Comparison of ENCODE assay signal across 9 cellular contexts in the genomic region with DNA sequence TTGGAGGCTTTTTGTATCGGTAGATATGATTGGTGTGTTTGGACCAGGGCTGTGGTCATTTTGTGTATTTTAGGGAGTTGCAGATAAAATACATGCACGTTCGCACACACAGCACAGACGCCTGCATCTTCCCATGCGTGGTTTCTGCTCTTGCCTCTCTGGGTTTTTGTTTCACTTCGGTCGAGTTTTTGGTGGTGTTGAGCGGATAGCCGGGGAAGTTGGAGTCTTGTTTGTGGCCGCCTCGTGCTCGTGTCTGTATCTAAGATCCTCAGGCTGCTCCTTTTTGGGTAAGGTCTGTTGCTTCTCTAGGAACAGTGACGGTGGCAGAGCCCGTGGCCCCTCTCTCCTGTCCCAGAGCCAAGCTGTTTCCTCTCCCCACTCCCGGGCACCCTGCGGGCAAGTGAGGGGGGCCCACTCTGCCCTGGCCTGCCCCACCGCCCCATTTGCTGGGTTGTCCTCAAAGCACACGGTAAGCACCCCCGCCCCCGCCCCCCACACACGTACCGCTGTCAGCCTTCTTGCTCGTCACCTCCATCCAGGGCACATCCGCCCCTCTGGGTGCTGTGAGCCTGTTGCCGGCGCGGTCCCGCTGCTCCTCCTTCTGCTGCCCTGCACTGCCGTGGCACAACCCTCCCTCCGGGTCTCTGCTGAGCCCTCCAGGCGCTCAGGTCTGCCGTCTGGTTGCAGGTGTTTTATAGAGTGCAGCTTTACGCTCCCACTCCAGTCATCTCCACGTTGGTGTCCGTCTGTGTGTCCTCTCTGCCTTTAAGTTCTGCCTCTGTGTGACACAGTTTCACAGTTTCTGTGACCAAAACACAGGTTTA. TPM values are rescaled to one million over a fixed set of nuclear protein-coding genes. Genes with fewer than 3 reads are reported as not detected.
A peak's percentile ranks its signal among the peaks of the same experiment; 100 is the strongest.
DNase-seq lines count a peak whose midpoint lies in the region; ATAC-seq and TF ChIP-seq lines count a peak whose summit lies in the region.
"Had no signal": no experiment of that assay in that cellular context is flagged by ENCODE, and none has a peak within 500 bp of the region (broad histone marks: within the 10 kb centered on the region; RNA-seq: fewer than 3 reads in every experiment).

No MANE protein-coding gene starts in this region.

- H3K4me1 Mint-ChIP-seq in GM23338: peaks cover 30% of the 10 kb centered on the region

- H3K79me2 ChIP-seq in GM23338 (replicated peaks; ENCODE audit: insufficient read depth): no peaks in the 10 kb centered on the region

- no peaks in the 10 kb centered on the region for H3K9me3 Mint-ChIP-seq in GM23338

- H3K36me3 Mint-ChIP-seq in GM23338 (ENCODE audit: low read depth): no peaks in the 10 kb centered on the region

- no peak for TF ChIP-seq CTCF in GM23338 (conservative IDR thresholded peaks at IDR 0.05; ENCODE audit: low read depth in 2 of 2)

- H3K9me3 ChIP-seq in skeletal muscle satellite cell (replicated peaks; ENCODE audit: low read length): no peaks in the 10 kb centered on the region

- no peak overlapping the region for H3K9ac ChIP-seq in skeletal muscle satellite cell (ENCODE audit: low read depth, low read length)

- H3K36me3 ChIP-seq in GM23338 (ENCODE audit: insufficient read depth) (no peaks in the 10 kb centered on the region), skeletal muscle satellite cell (ENCODE audit: insufficient read depth, low read length) (no peaks in the 10 kb centered on the region)

- H3K27me3 ChIP-seq in GM23338 (ENCODE audit: insufficient read depth) (no peaks in the 10 kb centered on the region), skeletal muscle satellite cell (ENCODE audit: control insufficient read depth, insufficient read depth, low read length) (no peaks in the 10 kb centered on the region)

- DNase-seq in GM23338 (ENCODE audit: low spot score) (no peak), NK-92 (lab: John Stamatoyannopoulos, UW; ENCODE audit: unreplicated experiment) (no peak), NCI-H82 (lab: John Stamatoyannopoulos, UW) (no peak), NCI-H226 (no peak), DMS 273 treated with DMSO at 0.1 percent for 48 hours (lab: John Stamatoyannopoulos, UW) (no peak)
- DNase-seq in activated CD4-positive, CD25-positive, alpha-beta regulatory T cell (lab: John Stamatoyannopoulos, UW): peak; percentile 17 to 57 (median 36)
- peak; percentile 39 for DNase-seq in effector CD8-positive, alpha-beta T cell (lab: John Stamatoyannopoulos, UW)

- H3K4me2 ChIP-seq in GM23338: no peak overlapping the region
- peak overlapping the region; percentile 68 for H3K4me2 ChIP-seq in skeletal muscle satellite cell (ENCODE audit: low read length)

- H3K4me1 ChIP-seq in GM23338 (ENCODE audit: insufficient read depth) (peaks cover 10% of the 10 kb centered on the region), skeletal muscle satellite cell (ENCODE audit: control insufficient read depth, insufficient read depth, low read length) (no peaks in the 10 kb centered on the region)

- H3K4me3 ChIP-seq in GM23338 (no peak overlapping the region), skeletal muscle satellite cell (ENCODE audit: low read length) (peak overlapping the region; percentile 52)
- H3K4me3 ChIP-seq: SK-N-MC had no signal

- no peaks in the 10 kb centered on the region for H3K9me2 ChIP-seq in GM23338 (ENCODE audit: insufficient read depth)

- no peaks in the 10 kb centered on the region for H4K20me1 ChIP-seq in GM23338 (replicated peaks; ENCODE audit: insufficient read depth)

- no peak overlapping the region for H3K27ac ChIP-seq in GM23338 (ENCODE audit: low read depth)

- H2AFZ ChIP-seq in GM23338: no peak overlapping the region; the same call in 1 of the 2 replicates

- no peak overlapping the region for H3K4me3 Mint-ChIP-seq in GM23338

- H3K27ac Mint-ChIP-seq in GM23338: no peak overlapping the region

- H3F3A ChIP-seq in GM23338 (replicated peaks; ENCODE audit: low read depth): 0 out of 2 replicates have a peak, but pooled peaks cover 4% of the 10 kb centered on the region

- H3K27me3 Mint-ChIP-seq in GM23338 (ENCODE audit: insufficient read depth, low read depth, poor library complexity): peaks cover 15% of the 10 kb centered on the region

- peak; percentile 49 for ATAC-seq in GM23338

TF ChIP-seq in GM23338, 12 proteins besides CTCF, POLR2A, EP300 and RAD21:
- TF ChIP-seq POLR2AphosphoS5 (IDR thresholded peaks at IDR 0.05; ENCODE audit: low read depth) (no peak), EZH2phosphoT487 (IDR thresholded peaks at IDR 0.05; ENCODE audit: unreplicated experiment) (no peak), JUNB (IDR thresholded peaks at IDR 0.05; ENCODE audit: unreplicated experiment) (no peak), EZH2 (IDR thresholded peaks at IDR 0.05; ENCODE audit: low read depth, unreplicated experiment) (no peak), CREB1 (CRISPR knock-in tag; IDR thresholded peaks at IDR 0.05; ENCODE audit: low read depth) (no peak), ZNF462 (CRISPR knock-in tag; IDR thresholded peaks at IDR 0.05) (no peak), STAT1 (IDR thresholded peaks at IDR 0.05; ENCODE audit: unreplicated experiment) (no peak), ZNF331 (CRISPR knock-in tag; IDR thresholded peaks at IDR 0.05; ENCODE audit: low read depth) (no peak), ZNF114 (CRISPR knock-in tag; IDR thresholded peaks at IDR 0.05) (no peak)
- TF ChIP-seq, protein P1, sequence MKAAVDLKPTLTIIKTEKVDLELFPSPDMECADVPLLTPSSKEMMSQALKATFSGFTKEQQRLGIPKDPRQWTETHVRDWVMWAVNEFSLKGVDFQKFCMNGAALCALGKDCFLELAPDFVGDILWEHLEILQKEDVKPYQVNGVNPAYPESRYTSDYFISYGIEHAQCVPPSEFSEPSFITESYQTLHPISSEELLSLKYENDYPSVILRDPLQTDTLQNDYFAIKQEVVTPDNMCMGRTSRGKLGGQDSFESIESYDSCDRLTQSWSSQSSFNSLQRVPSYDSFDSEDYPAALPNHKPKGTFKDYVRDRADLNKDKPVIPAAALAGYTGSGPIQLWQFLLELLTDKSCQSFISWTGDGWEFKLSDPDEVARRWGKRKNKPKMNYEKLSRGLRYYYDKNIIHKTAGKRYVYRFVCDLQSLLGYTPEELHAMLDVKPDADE (IDR thresholded peaks at IDR 0.05): no peak

RNA-seq across cellular contexts. Expression of gene AGPAT3, which starts 51.9 kb away (rescaled TPM):
- total RNA-seq in GM23338 (2014; rRNA removed; shearing (Covaris generic)): 4.4 and 6.1 TPM in 2 replicates
- polyA plus RNA-seq in GM23338 (2016; fragmentation: Nextera tagmentation; extraction: Ambion mirVana): 1.1 and 2.1 TPM in 2 replicates
- 23.4 and 27.4 TPM in 2 replicates for total RNA-seq in skeletal muscle satellite cell (2012; rRNA removed)

Comparison
In these comparisons a context has a peak if more than half of its experiments do, and no peak if none do; other contexts are left out.
1. DNase-seq: peak in activated CD4-positive, CD25-positive, alpha-beta regulatory T cell (4 of 4) and effector CD8-positive, alpha-beta T cell (single experiment); none in GM23338 (single experiment), NK-92 (single experiment), NCI-H82 (single experiment), NCI-H226 (single experiment) and DMS 273 treated with DMSO at 0.1 percent for 48 hours (single experiment).